8 cellular contexts compared by ENCODE assay signal in the genomic region with DNA sequence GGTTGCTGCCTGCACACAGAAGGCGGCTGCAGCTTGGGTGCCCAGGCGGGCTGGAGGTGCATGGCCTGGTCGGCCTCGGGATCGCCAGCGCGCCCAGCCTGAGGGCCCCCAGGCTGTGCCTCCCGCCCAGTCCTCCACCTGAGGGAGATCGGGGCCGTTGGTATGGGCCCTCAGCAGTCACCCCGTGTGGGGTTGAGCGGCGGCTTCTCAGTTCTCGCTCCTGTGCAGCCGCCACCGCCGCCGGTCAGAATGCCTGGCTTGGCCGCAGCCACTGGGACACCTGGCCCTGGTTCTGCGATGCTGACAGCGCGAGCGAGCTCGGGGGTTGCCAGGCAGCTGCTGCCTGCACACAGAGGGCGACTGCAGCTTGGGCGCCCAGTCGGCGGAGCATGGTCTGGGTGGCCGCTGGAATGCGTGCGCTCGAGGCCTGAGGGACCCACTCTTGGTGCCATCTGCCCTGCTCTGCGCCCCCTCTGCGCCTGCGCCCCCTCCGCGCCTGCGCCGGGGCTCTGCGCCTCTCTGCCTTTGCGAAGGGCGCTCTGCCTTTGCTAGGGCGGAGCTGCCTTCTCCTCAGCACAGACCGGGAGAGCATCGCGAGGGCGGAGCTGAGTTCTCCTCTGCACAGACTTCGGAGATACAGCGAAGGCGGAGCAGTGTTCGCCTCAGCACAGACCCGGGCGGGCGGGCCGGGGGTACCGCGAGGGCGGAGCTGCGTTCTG.
DNase-seq lines count a peak whose midpoint lies in the region; ATAC-seq, FAIRE-seq and TF ChIP-seq lines count a peak whose summit lies in the region.
"Not testable (repeated sequence)": the region's sequence is repeated elsewhere in the genome, so short reads cannot be mapped to it uniquely, and the experiment has no call there.

No MANE protein-coding gene starts in this region.

- not testable (repeated sequence) for H3K27me3 Mint-ChIP-seq in activated T-cell treated with anti-CD3 and anti-CD28 coated beads, Interleukin-2, amount 50 U/mL, for 4 hours (ENCODE audit: low read depth)

- DNase-seq in A673 (ENCODE audit: low spot score), result peak; percentile 85
- peak; percentile 65 for DNase-seq in activated T-cell treated with anti-CD3 and anti-CD28 coated beads, Interleukin-2, amount 50 U/mL, for 4 hours
- peak; percentile 65 for DNase-seq in endothelial cell of umbilical vein (ENCODE audit: low read depth, low spot score)
- peak; percentile 12 to 30 for DNase-seq in lung microvascular endothelial cell (ENCODE audit: low read depth in 2 of 2)
- DNase-seq in stimulated activated CD4-positive, alpha-beta T cell treated with anti-CD3 and anti-CD28 coated beads, Interleukin-1b, Interleukin-23, amount 100 ng/mL, for 4 hours (ENCODE audit: low read depth in 2 of 2), result peak; percentile 51 to 65

- H3K27ac ChIP-seq in A673 (ENCODE audit: low read depth, low read length, poor library complexity, severe bottlenecking); OCI-LY3 (ENCODE audit: low read length); endothelial cell of umbilical vein (ENCODE audit: insufficient read depth, low read depth, low read length): not testable (repeated sequence)

- CTCF ChIA-PET in A673 (lab: Charles Lee); endothelial cell of umbilical vein (lab: Charles Lee): not testable (repeated sequence)

- H3K9me1 ChIP-seq in endothelial cell of umbilical vein (replicated peaks; ENCODE audit: control insufficient read depth, extremely low read depth, insufficient read depth, low read length), result not testable (repeated sequence)

- H3K9me3 ChIP-seq in A673 (ENCODE audit: low read depth, low read length, poor library complexity, severe bottlenecking); OCI-LY3 (ENCODE audit: insufficient read depth, low read length); endothelial cell of umbilical vein (replicated peaks; ENCODE audit: control insufficient read depth, insufficient read depth, low read length): not testable (repeated sequence)

- H3K9ac ChIP-seq in OCI-LY3 (ENCODE audit: low read length), result peak overlapping the region; percentile 19; the same call in 1 of the 2 replicates
- not testable (repeated sequence) for H3K9ac ChIP-seq in endothelial cell of umbilical vein (replicated peaks; ENCODE audit: extremely low read depth, insufficient read depth, low read length)

- peak overlapping the region; percentile 46 for H3K4me2 ChIP-seq in OCI-LY3 (ENCODE audit: low read length)
- H3K4me2 ChIP-seq in endothelial cell of umbilical vein (ENCODE audit: insufficient read depth, low read length), result peak overlapping the region; percentile 58

- dilution Hi-C loops in endothelial cell of umbilical vein (cut with MboI; ENCODE audit: extremely low pct_ligation_motif_present, low sequenced_read_pairs), result not testable (repeated sequence)

- not testable (repeated sequence) for BruUV-seq in A673 (replicated peaks; lab: Mats Ljungman, UMichigan); endothelial cell of umbilical vein (replicated peaks; lab: Mats Ljungman, UMichigan)

- not testable (repeated sequence) for H4K20me1 ChIP-seq in OCI-LY3 (ENCODE audit: insufficient read depth, low read length); endothelial cell of umbilical vein (replicated peaks; ENCODE audit: control insufficient read depth, extremely low read depth, insufficient read depth, low read length)

- not testable (repeated sequence) for H3K9me3 Mint-ChIP-seq in activated T-cell treated with anti-CD3 and anti-CD28 coated beads, Interleukin-2, amount 50 U/mL, for 4 hours

- not testable (repeated sequence) for H3K4me1 Mint-ChIP-seq in activated T-cell treated with anti-CD3 and anti-CD28 coated beads, Interleukin-2, amount 50 U/mL, for 4 hours (ENCODE audit: low read depth)

- H3K4me1 ChIP-seq in A673 (ENCODE audit: insufficient read depth, low read length, poor library complexity, severe bottlenecking); OCI-LY3 (ENCODE audit: low read length); endothelial cell of umbilical vein (ENCODE audit: control insufficient read depth, extremely low read depth, insufficient read depth, low read length): not testable (repeated sequence)

- peak; percentile 60 for TF ChIP-seq POLR2A in GM18951 (IDR thresholded peaks at IDR 0.05; ENCODE audit: extremely low read depth, insufficient read depth, insufficient read length)
- not testable (repeated sequence) for TF ChIP-seq POLR2A in endothelial cell of umbilical vein (IDR thresholded peaks at IDR 0.05; ENCODE audit: low read depth, low read length)

- intact Hi-C loops in A673 (cut with micrococcal nuclease; ENCODE audit: unreplicated experiment); endothelial cell of umbilical vein (cut with micrococcal nuclease): not testable (repeated sequence)

- in situ Hi-C loops in GM18951 (cut with MboI; ENCODE audit: low sequenced_read_pairs, unreplicated experiment), result not testable (repeated sequence)

- not testable (repeated sequence) for H3K27me3 ChIP-seq in A673 (replicated peaks; ENCODE audit: insufficient read depth, low read depth, low read length, poor library complexity); OCI-LY3 (ENCODE audit: low read depth, low read length); endothelial cell of umbilical vein (ENCODE audit: control insufficient read depth in 2 of 2, insufficient read depth in 2 of 2, low read length in 2 of 2)

- not testable (repeated sequence) for H3K36me3 Mint-ChIP-seq in activated T-cell treated with anti-CD3 and anti-CD28 coated beads, Interleukin-2, amount 50 U/mL, for 4 hours (ENCODE audit: insufficient read depth)

- not testable (repeated sequence) for FAIRE-seq in endothelial cell of umbilical vein (lab: Jason Lieb, UNC)

- not testable (repeated sequence) for H2AFZ ChIP-seq in OCI-LY3 (ENCODE audit: low read depth, low read length)
- H2AFZ ChIP-seq in endothelial cell of umbilical vein (ENCODE audit: low read depth, low read length), result peak overlapping the region; percentile 88

- H3K4me3 ChIP-seq in A673 (ENCODE audit: low read depth, low read length, poor library complexity, severe bottlenecking), result peak overlapping the region; percentile 37
- H3K4me3 ChIP-seq in OCI-LY3 (ENCODE audit: low read length), result peak overlapping the region; percentile 67
- H3K4me3 ChIP-seq in endothelial cell of umbilical vein (replicated peaks in 1 of 3; ENCODE audit: insufficient read depth in 1 of 3, low read depth in 1 of 3, low read length in 3 of 3), result peak overlapping the region in 2 of 3 experiments; percentile 32 to 39

- H3K79me2 ChIP-seq in OCI-LY3 (ENCODE audit: low read length); endothelial cell of umbilical vein (ENCODE audit: control insufficient read depth, insufficient read depth, low read length): not testable (repeated sequence)

- ATAC-seq in HG02938 (IDR thresholded peaks at IDR 0.05; ENCODE audit: unreplicated experiment), result peak; percentile 99
- ATAC-seq in activated T-cell treated with anti-CD3 and anti-CD28 coated beads, Interleukin-2, amount 50 U/mL, for 4 hours, result peak; percentile 100

- POLR2A ChIA-PET in A673 (lab: Charles Lee; ENCODE audit: low non-redundant PET); endothelial cell of umbilical vein (lab: Charles Lee): not testable (repeated sequence)

- not testable (repeated sequence) for TF ChIP-seq CTCF in A673 (conservative IDR thresholded peaks at IDR 0.05; ENCODE audit: low read depth, low read length); OCI-LY3 (IDR thresholded peaks at IDR 0.05; ENCODE audit: low read depth, low read length); endothelial cell of umbilical vein (IDR thresholded peaks at IDR 0.05; ENCODE audit: extremely low read depth in 1 of 2, insufficient read depth in 1 of 2, low read depth in 1 of 2, low read length in 2 of 2)

- H3K4me3 Mint-ChIP-seq in activated T-cell treated with anti-CD3 and anti-CD28 coated beads, Interleukin-2, amount 50 U/mL, for 4 hours, result peak overlapping the region; percentile 70

- not testable (repeated sequence) for H3K36me3 ChIP-seq in A673 (ENCODE audit: insufficient read depth, low read length, poor library complexity, severe bottlenecking); OCI-LY3 (replicated peaks; ENCODE audit: low read depth, low read length); endothelial cell of umbilical vein (ENCODE audit: control insufficient read depth in 2 of 2, extremely low read depth in 1 of 2, insufficient read depth in 2 of 2, low read length in 2 of 2)

Comparison
In these comparisons a context has a peak if more than half of its experiments do, and no peak if none do; other contexts are left out.
1. DNase-seq: peak in every context shown above with its lines; median percentile 85 in A673; 65 in activated T-cell treated with anti-CD3 and anti-CD28 coated beads, Interleukin-2, amount 50 U/mL, for 4 hours; 65 in endothelial cell of umbilical vein; 58 in stimulated activated CD4-positive, alpha-beta T cell treated with anti-CD3 and anti-CD28 coated beads, Interleukin-1b, Interleukin-23, amount 100 ng/mL, for 4 hours; 21 in lung microvascular endothelial cell.